1 cellular context compared by ENCODE assay signal in the genomic region with DNA sequence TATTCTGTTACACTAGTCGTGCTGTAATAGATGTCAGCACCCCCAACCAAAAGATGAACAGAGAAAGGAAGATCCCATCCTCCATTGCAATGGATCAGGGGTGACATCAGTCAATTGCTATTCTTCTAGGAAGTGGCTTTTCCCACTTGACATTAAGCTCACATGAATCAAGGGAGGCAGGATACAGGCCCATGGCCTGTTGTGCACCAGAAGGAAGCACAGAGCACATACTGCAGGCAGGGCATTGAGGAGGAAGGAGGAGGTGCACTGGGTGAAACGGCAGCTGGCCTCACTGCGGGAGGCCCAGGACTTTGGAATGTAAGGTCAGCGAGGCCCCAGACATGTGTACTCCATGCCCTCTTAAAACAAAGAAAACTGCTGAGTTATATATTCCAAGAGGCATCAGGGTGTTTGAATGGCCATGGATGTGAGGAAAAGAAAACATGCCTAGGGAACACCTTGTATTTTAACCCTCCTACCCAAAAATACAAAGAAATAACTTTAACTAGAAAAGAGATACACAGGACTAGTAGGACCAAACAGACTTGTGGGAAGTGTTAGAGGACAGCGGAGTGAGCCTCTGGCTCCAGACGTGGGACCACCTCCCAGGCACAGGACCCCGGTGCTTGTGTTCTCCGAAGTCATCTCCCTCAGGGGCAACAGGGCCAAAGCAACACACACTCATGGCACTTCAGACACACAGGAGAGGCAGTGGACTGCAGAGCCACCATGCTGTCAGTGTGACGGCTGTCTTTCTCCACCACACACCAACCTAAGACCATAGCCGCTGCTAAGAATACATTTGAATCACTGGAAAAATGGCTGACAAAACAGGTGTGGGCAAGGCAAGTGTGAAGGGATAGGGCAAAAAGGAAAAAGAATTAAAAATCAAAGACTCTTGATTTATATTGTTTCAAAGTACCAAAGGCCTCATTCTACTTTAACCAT.
TF ChIP-seq lines count a peak whose summit lies in the region.

No MANE protein-coding gene starts in this region.

TF ChIP-seq in HepG2, 621 proteins besides CTCF, POLR2A, EP300 and RAD21 (continued from another document and continues in another):
- TF ChIP-seq, protein P1, sequence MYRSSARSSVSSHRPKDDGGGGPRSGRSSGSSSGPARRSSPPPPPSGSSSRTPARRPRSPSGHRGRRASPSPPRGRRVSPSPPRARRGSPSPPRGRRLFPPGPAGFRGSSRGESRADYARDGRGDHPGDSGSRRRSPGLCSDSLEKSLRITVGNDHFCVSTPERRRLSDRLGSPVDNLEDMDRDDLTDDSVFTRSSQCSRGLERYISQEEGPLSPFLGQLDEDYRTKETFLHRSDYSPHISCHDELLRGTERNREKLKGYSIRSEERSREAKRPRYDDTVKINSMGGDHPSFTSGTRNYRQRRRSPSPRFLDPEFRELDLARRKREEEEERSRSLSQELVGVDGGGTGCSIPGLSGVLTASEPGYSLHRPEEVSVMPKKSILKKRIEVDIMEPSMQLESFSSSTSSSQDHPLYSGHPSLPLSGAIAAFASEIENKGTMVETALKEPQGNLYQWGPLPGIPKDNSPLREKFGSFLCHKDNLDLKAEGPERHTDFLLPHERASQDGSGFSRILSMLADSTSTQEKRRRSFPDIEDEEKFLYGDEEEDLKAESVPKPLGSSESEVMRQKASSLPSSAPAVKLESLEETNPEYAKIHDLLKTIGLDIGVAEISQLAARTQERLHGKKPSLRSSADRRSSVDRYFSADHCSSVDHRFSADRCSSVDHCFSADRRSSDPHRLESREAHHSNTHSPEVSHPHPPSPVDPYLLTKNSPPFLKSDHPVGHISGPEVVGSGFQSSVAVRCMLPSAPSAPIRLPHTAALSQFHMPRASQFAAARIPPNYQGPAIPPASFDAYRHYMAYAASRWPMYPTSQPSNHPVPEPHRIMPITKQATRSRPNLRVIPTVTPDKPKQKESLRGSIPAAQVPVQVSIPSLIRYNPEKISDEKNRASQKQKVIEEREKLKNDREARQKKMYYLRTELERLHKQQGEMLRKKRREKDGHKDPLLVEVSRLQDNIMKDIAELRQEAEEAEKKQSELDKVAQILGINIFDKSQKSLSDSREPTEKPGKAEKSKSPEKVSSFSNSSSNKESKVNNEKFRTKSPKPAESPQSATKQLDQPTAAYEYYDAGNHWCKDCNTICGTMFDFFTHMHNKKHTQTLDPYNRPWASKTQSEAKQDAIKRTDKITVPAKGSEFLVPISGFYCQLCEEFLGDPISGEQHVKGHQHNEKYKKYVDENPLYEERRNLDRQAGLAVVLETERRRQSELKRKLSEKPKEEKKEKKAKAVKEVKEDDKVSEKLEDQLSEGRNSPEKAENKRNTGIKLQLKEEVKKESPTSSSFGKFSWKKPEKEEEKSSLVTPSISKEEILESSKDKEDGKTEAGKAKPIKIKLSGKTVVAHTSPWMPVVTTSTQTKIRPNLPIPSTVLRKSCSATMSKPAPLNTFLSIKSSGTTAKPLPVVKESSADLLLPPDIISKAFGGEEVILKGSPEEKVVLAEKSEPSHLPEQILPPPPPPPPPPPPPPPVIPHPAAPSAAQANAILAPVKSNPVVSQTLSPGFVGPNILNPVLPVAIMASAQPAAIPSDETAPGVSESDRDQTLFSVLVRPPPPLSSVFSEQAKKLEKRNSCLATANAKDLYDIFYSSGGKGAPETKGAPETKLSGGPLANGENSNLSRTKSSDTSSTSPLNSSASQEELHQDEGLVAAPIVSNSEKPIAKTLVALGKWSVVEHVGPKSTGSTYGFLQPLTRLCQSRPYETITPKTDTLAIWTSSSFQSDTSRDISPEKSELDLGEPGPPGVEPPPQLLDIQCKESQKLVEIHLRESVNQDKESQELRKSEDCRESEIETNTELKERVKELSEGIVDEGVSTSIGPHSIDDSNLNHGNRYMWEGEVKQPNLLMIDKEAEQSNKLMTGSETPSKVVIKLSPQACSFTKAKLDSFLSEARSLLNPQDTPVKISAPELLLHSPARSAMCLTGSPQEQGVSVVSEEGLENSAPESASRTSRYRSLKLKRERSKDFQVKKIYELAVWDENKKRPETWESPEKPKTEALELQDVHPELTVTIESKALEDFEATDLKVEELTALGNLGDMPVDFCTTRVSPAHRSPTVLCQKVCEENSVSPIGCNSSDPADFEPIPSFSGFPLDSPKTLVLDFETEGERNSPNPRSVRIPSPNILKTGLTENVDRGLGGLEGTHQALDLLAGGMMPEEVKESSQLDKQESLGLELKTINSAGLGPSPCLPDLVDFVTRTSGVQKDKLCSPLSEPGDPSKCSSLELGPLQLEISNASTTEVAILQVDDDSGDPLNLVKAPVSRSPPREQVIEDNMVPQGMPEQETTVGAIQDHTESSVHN (CRISPR knock-in tag; IDR thresholded peaks at IDR 0.05): no peak
- TF ChIP-seq ZNF205 (CRISPR knock-in tag; IDR thresholded peaks at IDR 0.05) (peak; percentile 46; the same call in 1 of the 2 replicates), ZNF3 (CRISPR knock-in tag; IDR thresholded peaks at IDR 0.05) (no peak), PHF8 (CRISPR knock-in tag; IDR thresholded peaks at IDR 0.05) (no peak), PAWR (CRISPR knock-in tag; IDR thresholded peaks at IDR 0.05; ENCODE audit: borderline replicate concordance) (no peak), CBX1 (IDR thresholded peaks at IDR 0.05; ENCODE audit: low read depth) (no peak), SNAPC2 (CRISPR knock-in tag; IDR thresholded peaks at IDR 0.05) (peak; percentile 72; the same call in 1 of the 2 replicates), PCBP2 (optimal IDR thresholded peaks at IDR 0.05; ENCODE audit: low read depth, low read length, poor library complexity, severe bottlenecking) (no peak), ZSCAN20 (CRISPR knock-in tag; IDR thresholded peaks at IDR 0.05; ENCODE audit: borderline replicate concordance) (no peak)
- TF ChIP-seq, protein P2, sequence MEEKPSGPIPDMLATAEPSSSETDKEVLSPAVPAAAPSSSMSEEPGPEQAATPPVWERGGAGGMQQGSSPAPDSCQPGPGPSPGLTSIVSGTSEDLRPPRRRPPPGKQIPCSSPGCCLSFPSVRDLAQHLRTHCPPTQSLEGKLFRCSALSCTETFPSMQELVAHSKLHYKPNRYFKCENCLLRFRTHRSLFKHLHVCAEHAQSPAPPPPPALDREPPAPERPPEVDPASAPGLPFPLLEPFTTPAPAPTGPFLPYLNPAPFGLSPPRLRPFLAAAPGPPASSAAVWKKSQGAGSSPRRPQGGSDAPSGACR (CRISPR knock-in tag; IDR thresholded peaks at IDR 0.05): 0 out of 2 replicates have a peak, but pooled peaks have one; percentile 51
- TF ChIP-seq, protein P3, sequence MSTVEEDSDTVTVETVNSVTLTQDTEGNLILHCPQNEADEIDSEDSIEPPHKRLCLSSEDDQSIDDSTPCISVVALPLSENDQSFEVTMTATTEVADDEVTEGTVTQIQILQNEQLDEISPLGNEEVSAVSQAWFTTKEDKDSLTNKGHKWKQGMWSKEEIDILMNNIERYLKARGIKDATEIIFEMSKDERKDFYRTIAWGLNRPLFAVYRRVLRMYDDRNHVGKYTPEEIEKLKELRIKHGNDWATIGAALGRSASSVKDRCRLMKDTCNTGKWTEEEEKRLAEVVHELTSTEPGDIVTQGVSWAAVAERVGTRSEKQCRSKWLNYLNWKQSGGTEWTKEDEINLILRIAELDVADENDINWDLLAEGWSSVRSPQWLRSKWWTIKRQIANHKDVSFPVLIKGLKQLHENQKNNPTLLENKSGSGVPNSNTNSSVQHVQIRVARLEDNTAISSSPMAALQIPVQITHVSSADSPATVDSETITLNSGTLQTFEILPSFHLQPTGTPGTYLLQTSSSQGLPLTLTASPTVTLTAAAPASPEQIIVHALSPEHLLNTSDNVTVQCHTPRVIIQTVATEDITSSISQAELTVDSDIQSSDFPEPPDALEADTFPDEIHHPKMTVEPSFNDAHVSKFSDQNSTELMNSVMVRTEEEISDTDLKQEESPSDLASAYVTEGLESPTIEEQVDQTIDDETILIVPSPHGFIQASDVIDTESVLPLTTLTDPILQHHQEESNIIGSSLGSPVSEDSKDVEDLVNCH (CRISPR knock-in tag; IDR thresholded peaks at IDR 0.05): no peak
- TF ChIP-seq, protein P4, sequence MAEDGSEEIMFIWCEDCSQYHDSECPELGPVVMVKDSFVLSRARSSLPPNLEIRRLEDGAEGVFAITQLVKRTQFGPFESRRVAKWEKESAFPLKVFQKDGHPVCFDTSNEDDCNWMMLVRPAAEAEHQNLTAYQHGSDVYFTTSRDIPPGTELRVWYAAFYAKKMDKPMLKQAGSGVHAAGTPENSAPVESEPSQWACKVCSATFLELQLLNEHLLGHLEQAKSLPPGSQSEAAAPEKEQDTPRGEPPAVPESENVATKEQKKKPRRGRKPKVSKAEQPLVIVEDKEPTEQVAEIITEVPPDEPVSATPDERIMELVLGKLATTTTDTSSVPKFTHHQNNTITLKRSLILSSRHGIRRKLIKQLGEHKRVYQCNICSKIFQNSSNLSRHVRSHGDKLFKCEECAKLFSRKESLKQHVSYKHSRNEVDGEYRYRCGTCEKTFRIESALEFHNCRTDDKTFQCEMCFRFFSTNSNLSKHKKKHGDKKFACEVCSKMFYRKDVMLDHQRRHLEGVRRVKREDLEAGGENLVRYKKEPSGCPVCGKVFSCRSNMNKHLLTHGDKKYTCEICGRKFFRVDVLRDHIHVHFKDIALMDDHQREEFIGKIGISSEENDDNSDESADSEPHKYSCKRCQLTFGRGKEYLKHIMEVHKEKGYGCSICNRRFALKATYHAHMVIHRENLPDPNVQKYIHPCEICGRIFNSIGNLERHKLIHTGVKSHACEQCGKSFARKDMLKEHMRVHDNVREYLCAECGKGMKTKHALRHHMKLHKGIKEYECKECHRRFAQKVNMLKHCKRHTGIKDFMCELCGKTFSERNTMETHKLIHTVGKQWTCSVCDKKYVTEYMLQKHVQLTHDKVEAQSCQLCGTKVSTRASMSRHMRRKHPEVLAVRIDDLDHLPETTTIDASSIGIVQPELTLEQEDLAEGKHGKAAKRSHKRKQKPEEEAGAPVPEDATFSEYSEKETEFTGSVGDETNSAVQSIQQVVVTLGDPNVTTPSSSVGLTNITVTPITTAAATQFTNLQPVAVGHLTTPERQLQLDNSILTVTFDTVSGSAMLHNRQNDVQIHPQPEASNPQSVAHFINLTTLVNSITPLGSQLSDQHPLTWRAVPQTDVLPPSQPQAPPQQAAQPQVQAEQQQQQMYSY (CRISPR knock-in tag; IDR thresholded peaks at IDR 0.05): no peak
- TF ChIP-seq, protein P5, sequence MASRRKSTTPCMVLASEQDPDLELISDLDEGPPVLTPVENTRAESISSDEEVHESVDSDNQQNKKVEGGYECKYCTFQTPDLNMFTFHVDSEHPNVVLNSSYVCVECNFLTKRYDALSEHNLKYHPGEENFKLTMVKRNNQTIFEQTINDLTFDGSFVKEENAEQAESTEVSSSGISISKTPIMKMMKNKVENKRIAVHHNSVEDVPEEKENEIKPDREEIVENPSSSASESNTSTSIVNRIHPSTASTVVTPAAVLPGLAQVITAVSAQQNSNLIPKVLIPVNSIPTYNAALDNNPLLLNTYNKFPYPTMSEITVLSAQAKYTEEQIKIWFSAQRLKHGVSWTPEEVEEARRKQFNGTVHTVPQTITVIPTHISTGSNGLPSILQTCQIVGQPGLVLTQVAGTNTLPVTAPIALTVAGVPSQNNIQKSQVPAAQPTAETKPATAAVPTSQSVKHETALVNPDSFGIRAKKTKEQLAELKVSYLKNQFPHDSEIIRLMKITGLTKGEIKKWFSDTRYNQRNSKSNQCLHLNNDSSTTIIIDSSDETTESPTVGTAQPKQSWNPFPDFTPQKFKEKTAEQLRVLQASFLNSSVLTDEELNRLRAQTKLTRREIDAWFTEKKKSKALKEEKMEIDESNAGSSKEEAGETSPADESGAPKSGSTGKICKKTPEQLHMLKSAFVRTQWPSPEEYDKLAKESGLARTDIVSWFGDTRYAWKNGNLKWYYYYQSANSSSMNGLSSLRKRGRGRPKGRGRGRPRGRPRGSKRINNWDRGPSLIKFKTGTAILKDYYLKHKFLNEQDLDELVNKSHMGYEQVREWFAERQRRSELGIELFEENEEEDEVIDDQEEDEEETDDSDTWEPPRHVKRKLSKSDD (CRISPR knock-in tag; IDR thresholded peaks at IDR 0.05; ENCODE audit: low read depth): no peak
- TF ChIP-seq, protein P6, sequence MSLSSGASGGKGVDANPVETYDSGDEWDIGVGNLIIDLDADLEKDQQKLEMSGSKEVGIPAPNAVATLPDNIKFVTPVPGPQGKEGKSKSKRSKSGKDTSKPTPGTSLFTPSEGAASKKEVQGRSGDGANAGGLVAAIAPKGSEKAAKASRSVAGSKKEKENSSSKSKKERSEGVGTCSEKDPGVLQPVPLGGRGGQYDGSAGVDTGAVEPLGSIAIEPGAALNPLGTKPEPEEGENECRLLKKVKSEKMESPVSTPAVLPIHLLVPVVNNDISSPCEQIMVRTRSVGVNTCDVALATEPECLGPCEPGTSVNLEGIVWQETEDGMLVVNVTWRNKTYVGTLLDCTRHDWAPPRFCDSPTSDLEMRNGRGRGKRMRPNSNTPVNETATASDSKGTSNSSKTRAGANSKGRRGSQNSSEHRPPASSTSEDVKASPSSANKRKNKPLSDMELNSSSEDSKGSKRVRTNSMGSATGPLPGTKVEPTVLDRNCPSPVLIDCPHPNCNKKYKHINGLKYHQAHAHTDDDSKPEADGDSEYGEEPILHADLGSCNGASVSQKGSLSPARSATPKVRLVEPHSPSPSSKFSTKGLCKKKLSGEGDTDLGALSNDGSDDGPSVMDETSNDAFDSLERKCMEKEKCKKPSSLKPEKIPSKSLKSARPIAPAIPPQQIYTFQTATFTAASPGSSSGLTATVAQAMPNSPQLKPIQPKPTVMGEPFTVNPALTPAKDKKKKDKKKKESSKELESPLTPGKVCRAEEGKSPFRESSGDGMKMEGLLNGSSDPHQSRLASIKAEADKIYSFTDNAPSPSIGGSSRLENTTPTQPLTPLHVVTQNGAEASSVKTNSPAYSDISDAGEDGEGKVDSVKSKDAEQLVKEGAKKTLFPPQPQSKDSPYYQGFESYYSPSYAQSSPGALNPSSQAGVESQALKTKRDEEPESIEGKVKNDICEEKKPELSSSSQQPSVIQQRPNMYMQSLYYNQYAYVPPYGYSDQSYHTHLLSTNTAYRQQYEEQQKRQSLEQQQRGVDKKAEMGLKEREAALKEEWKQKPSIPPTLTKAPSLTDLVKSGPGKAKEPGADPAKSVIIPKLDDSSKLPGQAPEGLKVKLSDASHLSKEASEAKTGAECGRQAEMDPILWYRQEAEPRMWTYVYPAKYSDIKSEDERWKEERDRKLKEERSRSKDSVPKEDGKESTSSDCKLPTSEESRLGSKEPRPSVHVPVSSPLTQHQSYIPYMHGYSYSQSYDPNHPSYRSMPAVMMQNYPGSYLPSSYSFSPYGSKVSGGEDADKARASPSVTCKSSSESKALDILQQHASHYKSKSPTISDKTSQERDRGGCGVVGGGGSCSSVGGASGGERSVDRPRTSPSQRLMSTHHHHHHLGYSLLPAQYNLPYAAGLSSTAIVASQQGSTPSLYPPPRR (CRISPR knock-in tag; IDR thresholded peaks at IDR 0.05; ENCODE audit: borderline replicate concordance): peak; percentile 75
- TF ChIP-seq, protein P7, sequence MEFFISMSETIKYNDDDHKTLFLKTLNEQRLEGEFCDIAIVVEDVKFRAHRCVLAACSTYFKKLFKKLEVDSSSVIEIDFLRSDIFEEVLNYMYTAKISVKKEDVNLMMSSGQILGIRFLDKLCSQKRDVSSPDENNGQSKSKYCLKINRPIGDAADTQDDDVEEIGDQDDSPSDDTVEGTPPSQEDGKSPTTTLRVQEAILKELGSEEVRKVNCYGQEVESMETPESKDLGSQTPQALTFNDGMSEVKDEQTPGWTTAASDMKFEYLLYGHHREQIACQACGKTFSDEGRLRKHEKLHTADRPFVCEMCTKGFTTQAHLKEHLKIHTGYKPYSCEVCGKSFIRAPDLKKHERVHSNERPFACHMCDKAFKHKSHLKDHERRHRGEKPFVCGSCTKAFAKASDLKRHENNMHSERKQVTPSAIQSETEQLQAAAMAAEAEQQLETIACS (CRISPR knock-in tag; IDR thresholded peaks at IDR 0.05): no peak
- TF ChIP-seq, protein P8, sequence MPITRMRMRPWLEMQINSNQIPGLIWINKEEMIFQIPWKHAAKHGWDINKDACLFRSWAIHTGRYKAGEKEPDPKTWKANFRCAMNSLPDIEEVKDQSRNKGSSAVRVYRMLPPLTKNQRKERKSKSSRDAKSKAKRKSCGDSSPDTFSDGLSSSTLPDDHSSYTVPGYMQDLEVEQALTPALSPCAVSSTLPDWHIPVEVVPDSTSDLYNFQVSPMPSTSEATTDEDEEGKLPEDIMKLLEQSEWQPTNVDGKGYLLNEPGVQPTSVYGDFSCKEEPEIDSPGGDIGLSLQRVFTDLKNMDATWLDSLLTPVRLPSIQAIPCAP (CRISPR knock-in tag; IDR thresholded peaks at IDR 0.05; ENCODE audit: low read depth): no peak
